Comparison of ENCODE assay signal across 1 cellular context in genomic region chr7:155758348-155758747, GRCh38.
TF ChIP-seq lines count a peak whose summit lies in the region.

No MANE protein-coding gene starts in this region.

TF ChIP-seq in GM23338, 12 proteins besides CTCF, POLR2A, EP300 and RAD21 (continued from another document):
- no peak for TF ChIP-seq REST (IDR thresholded peaks at IDR 0.05; ENCODE audit: unreplicated experiment)
- no peak for TF ChIP-seq ZNF114 (CRISPR knock-in tag; IDR thresholded peaks at IDR 0.05)
- TF ChIP-seq, protein P1, sequence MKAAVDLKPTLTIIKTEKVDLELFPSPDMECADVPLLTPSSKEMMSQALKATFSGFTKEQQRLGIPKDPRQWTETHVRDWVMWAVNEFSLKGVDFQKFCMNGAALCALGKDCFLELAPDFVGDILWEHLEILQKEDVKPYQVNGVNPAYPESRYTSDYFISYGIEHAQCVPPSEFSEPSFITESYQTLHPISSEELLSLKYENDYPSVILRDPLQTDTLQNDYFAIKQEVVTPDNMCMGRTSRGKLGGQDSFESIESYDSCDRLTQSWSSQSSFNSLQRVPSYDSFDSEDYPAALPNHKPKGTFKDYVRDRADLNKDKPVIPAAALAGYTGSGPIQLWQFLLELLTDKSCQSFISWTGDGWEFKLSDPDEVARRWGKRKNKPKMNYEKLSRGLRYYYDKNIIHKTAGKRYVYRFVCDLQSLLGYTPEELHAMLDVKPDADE (IDR thresholded peaks at IDR 0.05), result no peak
- TF ChIP-seq ZNF331 (CRISPR knock-in tag; IDR thresholded peaks at IDR 0.05; ENCODE audit: low read depth), result no peak
- no peak for TF ChIP-seq JUNB (IDR thresholded peaks at IDR 0.05; ENCODE audit: unreplicated experiment)
- TF ChIP-seq NANOG (IDR thresholded peaks at IDR 0.05; ENCODE audit: borderline replicate concordance), result no peak
- TF ChIP-seq, protein P2, sequence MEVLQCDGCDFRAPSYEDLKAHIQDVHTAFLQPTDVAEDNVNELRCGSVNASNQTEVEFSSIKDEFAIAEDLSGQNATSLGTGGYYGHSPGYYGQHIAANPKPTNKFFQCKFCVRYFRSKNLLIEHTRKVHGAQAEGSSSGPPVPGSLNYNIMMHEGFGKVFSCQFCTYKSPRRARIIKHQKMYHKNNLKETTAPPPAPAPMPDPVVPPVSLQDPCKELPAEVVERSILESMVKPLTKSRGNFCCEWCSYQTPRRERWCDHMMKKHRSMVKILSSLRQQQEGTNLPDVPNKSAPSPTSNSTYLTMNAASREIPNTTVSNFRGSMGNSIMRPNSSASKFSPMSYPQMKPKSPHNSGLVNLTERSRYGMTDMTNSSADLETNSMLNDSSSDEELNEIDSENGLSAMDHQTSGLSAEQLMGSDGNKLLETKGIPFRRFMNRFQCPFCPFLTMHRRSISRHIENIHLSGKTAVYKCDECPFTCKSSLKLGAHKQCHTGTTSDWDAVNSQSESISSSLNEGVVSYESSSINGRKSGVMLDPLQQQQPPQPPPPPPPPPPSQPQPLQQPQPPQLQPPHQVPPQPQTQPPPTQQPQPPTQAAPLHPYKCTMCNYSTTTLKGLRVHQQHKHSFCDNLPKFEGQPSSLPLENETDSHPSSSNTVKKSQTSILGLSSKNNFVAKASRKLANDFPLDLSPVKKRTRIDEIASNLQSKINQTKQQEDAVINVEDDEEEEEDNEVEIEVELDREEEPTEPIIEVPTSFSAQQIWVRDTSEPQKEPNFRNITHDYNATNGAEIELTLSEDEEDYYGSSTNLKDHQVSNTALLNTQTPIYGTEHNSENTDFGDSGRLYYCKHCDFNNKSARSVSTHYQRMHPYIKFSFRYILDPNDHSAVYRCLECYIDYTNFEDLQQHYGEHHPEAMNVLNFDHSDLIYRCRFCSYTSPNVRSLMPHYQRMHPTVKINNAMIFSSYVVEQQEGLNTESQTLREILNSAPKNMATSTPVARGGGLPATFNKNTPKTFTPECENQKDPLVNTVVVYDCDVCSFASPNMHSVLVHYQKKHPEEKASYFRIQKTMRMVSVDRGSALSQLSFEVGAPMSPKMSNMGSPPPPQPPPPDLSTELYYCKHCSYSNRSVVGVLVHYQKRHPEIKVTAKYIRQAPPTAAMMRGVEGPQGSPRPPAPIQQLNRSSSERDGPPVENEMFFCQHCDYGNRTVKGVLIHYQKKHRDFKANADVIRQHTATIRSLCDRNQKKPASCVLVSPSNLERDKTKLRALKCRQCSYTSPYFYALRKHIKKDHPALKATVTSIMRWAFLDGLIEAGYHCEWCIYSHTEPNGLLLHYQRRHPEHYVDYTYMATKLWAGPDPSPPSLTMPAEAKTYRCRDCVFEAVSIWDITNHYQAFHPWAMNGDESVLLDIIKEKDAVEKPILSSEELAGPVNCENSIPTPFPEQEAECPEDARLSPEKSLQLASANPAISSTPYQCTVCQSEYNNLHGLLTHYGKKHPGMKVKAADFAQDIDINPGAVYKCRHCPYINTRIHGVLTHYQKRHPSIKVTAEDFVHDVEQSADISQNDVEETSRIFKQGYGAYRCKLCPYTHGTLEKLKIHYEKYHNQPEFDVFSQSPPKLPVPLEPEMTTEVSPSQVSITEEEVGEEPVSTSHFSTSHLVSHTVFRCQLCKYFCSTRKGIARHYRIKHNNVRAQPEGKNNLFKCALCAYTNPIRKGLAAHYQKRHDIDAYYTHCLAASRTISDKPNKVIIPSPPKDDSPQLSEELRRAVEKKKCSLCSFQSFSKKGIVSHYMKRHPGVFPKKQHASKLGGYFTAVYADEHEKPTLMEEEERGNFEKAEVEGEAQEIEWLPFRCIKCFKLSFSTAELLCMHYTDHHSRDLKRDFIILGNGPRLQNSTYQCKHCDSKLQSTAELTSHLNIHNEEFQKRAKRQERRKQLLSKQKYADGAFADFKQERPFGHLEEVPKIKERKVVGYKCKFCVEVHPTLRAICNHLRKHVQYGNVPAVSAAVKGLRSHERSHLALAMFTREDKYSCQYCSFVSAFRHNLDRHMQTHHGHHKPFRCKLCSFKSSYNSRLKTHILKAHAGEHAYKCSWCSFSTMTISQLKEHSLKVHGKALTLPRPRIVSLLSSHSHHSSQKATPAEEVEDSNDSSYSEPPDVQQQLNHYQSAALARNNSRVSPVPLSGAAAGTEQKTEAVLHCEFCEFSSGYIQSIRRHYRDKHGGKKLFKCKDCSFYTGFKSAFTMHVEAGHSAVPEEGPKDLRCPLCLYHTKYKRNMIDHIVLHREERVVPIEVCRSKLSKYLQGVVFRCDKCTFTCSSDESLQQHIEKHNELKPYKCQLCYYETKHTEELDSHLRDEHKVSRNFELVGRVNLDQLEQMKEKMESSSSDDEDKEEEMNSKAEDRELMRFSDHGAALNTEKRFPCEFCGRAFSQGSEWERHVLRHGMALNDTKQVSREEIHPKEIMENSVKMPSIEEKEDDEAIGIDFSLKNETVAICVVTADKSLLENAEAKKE (CRISPR knock-in tag; IDR thresholded peaks at IDR 0.05), result no peak
- no peak for TF ChIP-seq STAT1 (IDR thresholded peaks at IDR 0.05; ENCODE audit: unreplicated experiment)
- TF ChIP-seq EZH2 (IDR thresholded peaks at IDR 0.05; ENCODE audit: low read depth, unreplicated experiment), result no peak
- no peak for TF ChIP-seq EZH2phosphoT487 (IDR thresholded peaks at IDR 0.05; ENCODE audit: unreplicated experiment)
